Comparison of ENCODE assay signal across 1 cellular context in genomic region chr10:1377231-1377630, GRCh38.
TF ChIP-seq lines count a peak whose summit lies in the region.

No MANE protein-coding gene starts in this region.

TF ChIP-seq in H1, 55 proteins besides CTCF, POLR2A, EP300 and RAD21 (continued from another document):
- TF ChIP-seq ASH2L (IDR thresholded peaks at IDR 0.05; ENCODE audit: low read length): no peak
- no peak for TF ChIP-seq SUZ12 (IDR thresholded peaks at IDR 0.05; ENCODE audit: low read length)
- TF ChIP-seq RXRA (IDR thresholded peaks at IDR 0.05; ENCODE audit: insufficient read depth, low read depth, low read length): no peak
- TF ChIP-seq TEAD4 (IDR thresholded peaks at IDR 0.05; ENCODE audit: low read depth, low read length): no peak
- TF ChIP-seq RBBP5 (IDR thresholded peaks at IDR 0.05; ENCODE audit: borderline replicate concordance, low read depth, low read length): no peak
- no peak for TF ChIP-seq SP1 (IDR thresholded peaks at IDR 0.05; ENCODE audit: low read depth, low read length)
- no peak for TF ChIP-seq CEBPB (IDR thresholded peaks at IDR 0.05; ENCODE audit: low read depth, low read length)
- no peak for TF ChIP-seq KDM4A (IDR thresholded peaks at IDR 0.05; ENCODE audit: low read depth, low read length, severe bottlenecking)
- TF ChIP-seq USF2 (IDR thresholded peaks at IDR 0.05; ENCODE audit: low read length): no peak
- no peak for TF ChIP-seq SP2 (IDR thresholded peaks at IDR 0.05; ENCODE audit: low read length)
- no peak for TF ChIP-seq TAF7 (optimal IDR thresholded peaks at IDR 0.05; ENCODE audit: borderline replicate concordance, low read depth, low read length)
- no peak for TF ChIP-seq MAX (IDR thresholded peaks at IDR 0.05)
- no peak for TF ChIP-seq SIX5 (IDR thresholded peaks at IDR 0.05; ENCODE audit: low read depth, low read length)
- TF ChIP-seq E2F6 (IDR thresholded peaks at IDR 0.05): no peak
- TF ChIP-seq EGR1 (IDR thresholded peaks at IDR 0.05; ENCODE audit: borderline replicate concordance, low read depth, low read length): no peak
- no peak for TF ChIP-seq TBP (IDR thresholded peaks at IDR 0.05; ENCODE audit: low read depth, low read length)
- TF ChIP-seq CREB1 (IDR thresholded peaks at IDR 0.05): no peak
